In the genomic region with DNA sequence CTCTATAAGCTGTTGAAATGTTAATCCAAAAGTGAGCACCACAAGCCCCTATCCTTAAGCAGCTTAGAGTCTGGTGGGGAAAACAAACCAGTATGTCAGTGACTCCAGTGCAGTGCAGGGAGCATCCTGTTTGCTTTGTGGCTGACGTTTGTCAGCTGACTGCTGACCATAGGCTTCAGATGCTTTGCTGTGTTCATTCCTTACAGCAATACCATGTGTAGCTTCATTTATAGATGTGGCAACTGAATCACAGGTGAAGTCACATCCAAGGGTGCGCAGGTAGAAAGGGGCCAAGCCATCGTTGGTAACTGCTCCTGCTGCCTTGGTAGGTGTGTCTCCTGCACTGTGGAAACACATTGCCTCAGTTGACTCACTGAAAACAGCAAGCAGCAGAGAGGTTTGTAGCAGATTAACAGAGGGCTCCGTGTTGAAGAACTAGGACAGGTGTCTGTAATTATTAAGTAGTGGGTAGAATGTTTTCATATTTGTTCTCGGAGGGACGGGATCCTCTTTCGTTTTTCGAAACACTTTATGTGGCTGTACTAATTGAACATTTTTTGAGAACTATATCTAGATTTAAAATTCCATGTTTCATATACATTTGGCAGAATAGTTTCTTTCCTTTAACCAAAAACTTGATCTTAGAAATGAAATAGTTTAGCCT, we compare ENCODE assay signal across 8 cellular contexts. TPM values are rescaled to one million over a fixed set of nuclear protein-coding genes. Genes with fewer than 3 reads are reported as not detected.
DNase-seq lines count a peak whose midpoint lies in the region; ATAC-seq and TF ChIP-seq lines count a peak whose summit lies in the region.

No MANE protein-coding gene starts in this region.

- peaks cover 34% of the 10 kb centered on the region for H3K4me1 ChIP-seq in CD8-positive, alpha-beta T cell (ENCODE audit: insufficient read depth, low read length)
- H3K4me1 ChIP-seq in HUES64 (ENCODE audit: insufficient read depth, low read length) (peaks cover 26% of the 10 kb centered on the region), adipocyte (ENCODE audit: control insufficient read depth, insufficient read depth, low read length) (peaks cover 30% of the 10 kb centered on the region), suprapubic skin (peaks cover 48% of the 10 kb centered on the region)

- no peaks in the 10 kb centered on the region for H3K27me3 Mint-ChIP-seq in CD8-positive, alpha-beta T cell (ENCODE audit: low read depth)

- H3K27ac ChIP-seq in CD8-positive, alpha-beta T cell (ENCODE audit: low read depth, low read length), result peak overlapping the region; percentile 79
- H3K27ac ChIP-seq in HUES64 (ENCODE audit: low read depth, low read length) (no peak overlapping the region), suprapubic skin (peak overlapping the region; percentile 96)

- peak overlapping the region; percentile 98 for H3K27ac Mint-ChIP-seq in CD8-positive, alpha-beta T cell

- H3K4me3 Mint-ChIP-seq in CD8-positive, alpha-beta T cell, result peak overlapping the region; percentile 90

- TF ChIP-seq EP300 in suprapubic skin (IDR thresholded peaks at IDR 0.05), result no peak

- no peaks in the 10 kb centered on the region for H3K9me3 ChIP-seq in CD8-positive, alpha-beta T cell (ENCODE audit: low read length)
- no peaks in the 10 kb centered on the region for H3K9me3 ChIP-seq in HUES64 (ENCODE audit: insufficient read depth, low read depth, low read length)
- no peaks in the 10 kb centered on the region for H3K9me3 ChIP-seq in adipocyte (ENCODE audit: control insufficient read depth, low read length)
- no peaks in the 10 kb centered on the region for H3K9me3 ChIP-seq in suprapubic skin

- DNase-seq in CD8-positive, alpha-beta T cell, result peak; percentile 9 to 55 (median 44)
- DNase-seq in adipocyte (ENCODE audit: low read depth), result no peak
- DNase-seq in inferior parietal cortex (ENCODE audit: extremely low spot score), result peak; percentile 39
- DNase-seq in suprapubic skin (ENCODE audit: low spot score in 2 of 2), result no peak
- no peak for DNase-seq in DMS79 (lab: John Stamatoyannopoulos, UW)

- TF ChIP-seq POLR2A in suprapubic skin (IDR thresholded peaks at IDR 0.05), result no peak

- ATAC-seq in CD8-positive, alpha-beta T cell, result peak; percentile 5
- ATAC-seq in HG02623 (IDR thresholded peaks at IDR 0.05; ENCODE audit: unreplicated experiment) (no peak), GM19324 (IDR thresholded peaks at IDR 0.05; ENCODE audit: low FRiP score, unreplicated experiment) (no peak)

- no peaks in the 10 kb centered on the region for H3K27me3 ChIP-seq in CD8-positive, alpha-beta T cell (ENCODE audit: insufficient read depth, low read length)
- H3K27me3 ChIP-seq in HUES64 (ENCODE audit: insufficient read depth, low read length) (no peaks in the 10 kb centered on the region), adipocyte (replicated peaks; ENCODE audit: control insufficient read depth, insufficient read depth, low read length) (no peaks in the 10 kb centered on the region), suprapubic skin (no peaks in the 10 kb centered on the region)

- TF ChIP-seq CTCF in CD8-positive, alpha-beta T cell (IDR thresholded peaks at IDR 0.05), result no peak
- TF ChIP-seq CTCF in suprapubic skin (IDR thresholded peaks at IDR 0.05), result no peak

- peaks cover 38% of the 10 kb centered on the region for H3K36me3 Mint-ChIP-seq in CD8-positive, alpha-beta T cell

- H3K4me3 ChIP-seq in CD8-positive, alpha-beta T cell (ENCODE audit: low read depth, low read length), result peak overlapping the region; percentile 40
- peak overlapping the region; percentile 68 for H3K4me3 ChIP-seq in HUES64 (ENCODE audit: low read length)
- peak overlapping the region; percentile 91 for H3K4me3 ChIP-seq in adipocyte (ENCODE audit: low read length)
- H3K4me3 ChIP-seq in suprapubic skin, result peak overlapping the region; percentile 93

- WGBS in HUES64, result 65% methylated on average over 5 of the region's 8 CpGs
- WGBS in suprapubic skin, result 50% methylated on average over 8 of the region's 8 CpGs

- CTCF ChIA-PET in CD8-positive, alpha-beta T cell (lab: Charles Lee), result interaction anchor here (1.0 to 4.1 kb wide), 5 partner anchors 43 to 371 kb away, joined by 3 to 21 read pairs (median 5); no protein-coding TSS in a partner anchor

- H3K9ac ChIP-seq in HUES64 (ENCODE audit: low read depth, low read length) (no peak overlapping the region), adipocyte (ENCODE audit: low read length) (peak overlapping the region; percentile 96)

- H3K4me1 Mint-ChIP-seq in CD8-positive, alpha-beta T cell (ENCODE audit: low read depth), result peaks cover 42% of the 10 kb centered on the region

- peaks cover 15% of the 10 kb centered on the region for H3K36me3 ChIP-seq in CD8-positive, alpha-beta T cell (ENCODE audit: insufficient read depth, low read length)
- H3K36me3 ChIP-seq in HUES64 (ENCODE audit: insufficient read depth, low read length), result peaks cover 54% of the 10 kb centered on the region
- peaks cover 40% of the 10 kb centered on the region for H3K36me3 ChIP-seq in adipocyte (ENCODE audit: control insufficient read depth, insufficient read depth, low read length, severe bottlenecking)
- peaks cover 17% of the 10 kb centered on the region for H3K36me3 ChIP-seq in suprapubic skin

- POLR2A ChIA-PET in CD8-positive, alpha-beta T cell (lab: Charles Lee), result interaction anchor here (0.6 to 5.2 kb wide), 6 partner anchors 43 to 371 kb away, joined by 3 to 49 read pairs (median 8); a partner anchor contains a TSS

- intact Hi-C loops in CD8-positive, alpha-beta T cell (cut with DNase I, micrococcal nuclease), result loop anchor here (1.0 to 5.0 kb wide), 5 partner anchors 40 to 371 kb away; a partner anchor contains a TSS

- H3K9me3 Mint-ChIP-seq in CD8-positive, alpha-beta T cell, result no peaks in the 10 kb centered on the region

RNA-seq across cellular contexts. Expression of a gene that starts 2.0 kb away (rescaled TPM):
- total RNA-seq in CD8-positive, alpha-beta T cell, result 10 to 100 TPM; 93.5 to 99.9 TPM
- 60.7 TPM for polyA plus RNA-seq in HUES64 (2013, experiment 1 of 2)
- 68.7 TPM for polyA plus RNA-seq in HUES64 (2013, experiment 2 of 2)
- total RNA-seq in suprapubic skin, result 100 to 1,000 TPM in 2 of 4 donors, 10 to 100 TPM in 2; 32.0 to 130 (median 95.3) TPM

Comparison
In these comparisons a context has a peak if more than half of its experiments do, and no peak if none do; other contexts are left out.
1. DNase-seq: peak in CD8-positive, alpha-beta T cell (7 of 7) and inferior parietal cortex (single experiment); none in adipocyte (single experiment), suprapubic skin (0 of 2) and DMS79 (single experiment).
2. H3K4me3 ChIP-seq: peak in every context shown above with its lines; median percentile 93 in suprapubic skin; 91 in adipocyte; 68 in HUES64; 40 in CD8-positive, alpha-beta T cell.